ENCODE assay signal across 19 cellular contexts in the genomic region with DNA sequence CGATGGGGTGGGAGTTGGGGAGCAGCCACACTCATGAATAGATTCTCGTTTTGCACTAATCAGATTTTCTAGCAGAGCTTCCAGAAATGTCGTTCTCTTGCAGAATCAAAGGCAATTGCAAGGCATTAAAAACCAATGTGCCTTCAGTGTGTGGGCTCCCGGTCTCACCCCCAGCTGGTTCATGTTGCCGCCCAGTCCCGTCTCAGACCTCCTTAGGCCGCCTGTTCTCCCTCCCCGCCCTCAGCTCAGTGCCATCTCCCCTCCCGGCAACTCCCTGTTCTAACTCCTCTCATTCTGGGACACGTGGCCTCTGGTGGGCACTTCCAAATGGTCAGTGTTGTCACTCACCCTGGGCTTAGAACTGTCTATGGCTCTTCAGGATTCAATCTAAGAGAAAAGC. TPM values are rescaled to one million over a fixed set of nuclear protein-coding genes. Genes with fewer than 3 reads are reported as not detected.
DNase-seq lines count a peak whose midpoint lies in the region; ATAC-seq and TF ChIP-seq lines count a peak whose summit lies in the region.
"Had no signal": no experiment of that assay in that cellular context is flagged by ENCODE, and none has a peak within 500 bp of the region (broad histone marks: within the 10 kb centered on the region; RNA-seq: fewer than 3 reads in every experiment).

No MANE protein-coding gene starts in this region.

- H3K4me3 ChIP-seq in H7 (ENCODE audit: insufficient read depth, low read depth, low read length) (no peak overlapping the region), osteoblast (ENCODE audit: insufficient read depth, low read length) (no peak overlapping the region)
- H3K4me3 ChIP-seq: GM23338 had no signal

- H3K4me1 ChIP-seq in osteoblast (ENCODE audit: insufficient read depth, low read length), result no peaks in the 10 kb centered on the region
- H3K4me1 ChIP-seq: BE2C had no signal

- no peaks in the 10 kb centered on the region for H3K79me2 ChIP-seq in osteoblast (ENCODE audit: insufficient read depth, low read length)

- no peak overlapping the region for H3K27ac ChIP-seq in osteoblast (ENCODE audit: low read depth, low read length)

- no peak overlapping the region for H2AFZ ChIP-seq in osteoblast (ENCODE audit: low read length)
- H2AFZ ChIP-seq: GM23338 had no signal

- peaks cover 4% of the 10 kb centered on the region for H3K9me3 Mint-ChIP-seq in activated CD4-positive, alpha-beta memory T cell treated with anti-CD3 and anti-CD28 coated beads, Interleukin-2, amount 10 ng/mL, durations not matched to agents 7 days and 5 days

- no peaks in the 10 kb centered on the region for H3K4me1 Mint-ChIP-seq in activated CD4-positive, alpha-beta memory T cell treated with anti-CD3 and anti-CD28 coated beads, Interleukin-2, amount 10 ng/mL, durations not matched to agents 7 days and 5 days
- H3K4me1 Mint-ChIP-seq: CD8-positive, alpha-beta memory T cell; GM23338 had no signal

- no peak overlapping the region for H3K4me3 Mint-ChIP-seq in activated CD4-positive, alpha-beta memory T cell treated with anti-CD3 and anti-CD28 coated beads, Interleukin-2, amount 10 ng/mL, durations not matched to agents 7 days and 5 days
- H3K4me3 Mint-ChIP-seq: CD4-positive, CD25-positive, alpha-beta regulatory T cell; CD8-positive, alpha-beta memory T cell; GM23338; HFFc6 had no signal

- H3K9me3 ChIP-seq in osteoblast (ENCODE audit: low read depth, low read length), result no peaks in the 10 kb centered on the region
- H3K9me3 ChIP-seq: BE2C had no signal

- intact Hi-C loops in left ventricle myocardium superior (cut with micrococcal nuclease) (no loop called here), left cardiac atrium (cut with DNase I) (no loop called here)

- H3K27me3 Mint-ChIP-seq in activated CD4-positive, alpha-beta memory T cell treated with anti-CD3 and anti-CD28 coated beads, Interleukin-2, amount 10 ng/mL, durations not matched to agents 7 days and 5 days, result no peaks in the 10 kb centered on the region
- H3K27me3 Mint-ChIP-seq: CD4-positive, CD25-positive, alpha-beta regulatory T cell had no signal

- ATAC-seq in left ventricle myocardium superior (no peak), left cardiac atrium (no peak)
- ATAC-seq: GM23338, HCT116 had no signal

- no peak for TF ChIP-seq CTCF in osteoblast (IDR thresholded peaks at IDR 0.05; ENCODE audit: extremely low read depth, low read depth, low read length)

- no peaks in the 10 kb centered on the region for H4K20me1 ChIP-seq in osteoblast (ENCODE audit: insufficient read depth, low read length)

- H3K4me2 ChIP-seq in osteoblast (ENCODE audit: insufficient read depth, low read length), result no peak overlapping the region
- H3K4me2 ChIP-seq: GM23338 had no signal

- H3K36me3 ChIP-seq in H7 (replicated peaks; ENCODE audit: control insufficient read depth, insufficient read depth, low read length) (no peaks in the 10 kb centered on the region), osteoblast (ENCODE audit: insufficient read depth, low read length) (no peaks in the 10 kb centered on the region)
- H3K36me3 ChIP-seq: BE2C had no signal

- no peak overlapping the region for H3K27ac Mint-ChIP-seq in activated CD4-positive, alpha-beta memory T cell treated with anti-CD3 and anti-CD28 coated beads, Interleukin-2, amount 10 ng/mL, durations not matched to agents 7 days and 5 days
- H3K27ac Mint-ChIP-seq: CD8-positive, alpha-beta memory T cell; GM23338; HFFc6 had no signal

- no peaks in the 10 kb centered on the region for H3K36me3 Mint-ChIP-seq in activated CD4-positive, alpha-beta memory T cell treated with anti-CD3 and anti-CD28 coated beads, Interleukin-2, amount 10 ng/mL, durations not matched to agents 7 days and 5 days (ENCODE audit: low read depth)

- POLR2A ChIA-PET in activated CD4-positive, alpha-beta memory T cell treated with anti-CD3 and anti-CD28 coated beads, Interleukin-2, amount 10 ng/mL, durations not matched to agents 7 days and 5 days (lab: Charles Lee), result no interaction called here

- H3K27me3 ChIP-seq in H7 (ENCODE audit: control insufficient read depth, insufficient read depth, low read length) (no peaks in the 10 kb centered on the region), osteoblast (ENCODE audit: insufficient read depth, low read length) (peaks cover 33% of the 10 kb centered on the region)
- H3K27me3 ChIP-seq: BE2C had no signal

- peak; percentile 12 for DNase-seq in left ventricle myocardium superior
- no peak for DNase-seq in left cardiac atrium
- DNase-seq in H7, result peak; percentile 45
- DNase-seq in left kidney (ENCODE audit: low read depth, low spot score), result peak; percentile 44
- peak; percentile 68 for DNase-seq in osteoblast (ENCODE audit: insufficient read length, low spot score, missing footprints)
- DNase-seq in activated CD4-positive, alpha-beta memory T cell treated with anti-CD3 and anti-CD28 coated beads, Interleukin-2, amount 10 ng/mL, durations not matched to agents 7 days and 5 days, result no peak
- DNase-seq in activated effector memory CD4-positive, alpha-beta T cell treated with anti-CD3 and anti-CD28 coated beads, Interleukin-2, amount 50 U/mL, for 16 hours, result no peak
- no peak for DNase-seq in stimulated activated CD4-positive, alpha-beta T cell treated with anti-CD3 and anti-CD28 coated beads, Interleukin-4, amount 100 ng/mL, for 24 hours
- DNase-seq: ACHN; BE2C; C1 segment of cervical spinal cord; CD4-positive, CD25-positive, alpha-beta regulatory T cell; CD8-positive, alpha-beta memory T cell; COR-L47; GDM1; HFFc6; IMR-90 had no signal

- CTCF ChIA-PET in activated CD4-positive, alpha-beta memory T cell treated with anti-CD3 and anti-CD28 coated beads, Interleukin-2, amount 10 ng/mL, durations not matched to agents 7 days and 5 days (lab: Charles Lee), result no interaction called here

RNA-seq across cellular contexts. Expression of gene SMIM38, which starts 42.5 kb away (rescaled TPM):
- total RNA-seq in left ventricle myocardium superior (not detected), left cardiac atrium (under 1 TPM in 1 of 2 donors, not detected in 1; 0.18 TPM), osteoblast (under 0.01 and 0.29 TPM in 2 replicates)
- 0.28 and 0.67 TPM in 2 replicates for total RNA-seq in H7 (2014; rRNA removed; shearing (Covaris generic))
- total RNA-seq in activated CD4-positive, alpha-beta memory T cell treated with anti-CD3 and anti-CD28 coated beads, Interleukin-2, amount 10 ng/mL, durations not matched to agents 7 days and 5 days, result under 1 TPM; 0.13 to 0.18 TPM
- total RNA-seq: HFFc6 had no signal

Comparison
In these comparisons a context has a peak if more than half of its experiments do, and no peak if none do; other contexts are left out.
1. DNase-seq: peak in left ventricle myocardium superior (single experiment), H7 (single experiment), left kidney (single experiment) and osteoblast (single experiment); none in left cardiac atrium (single experiment), activated CD4-positive, alpha-beta memory T cell treated with anti-CD3 and anti-CD28 coated beads, Interleukin-2, amount 10 ng/mL, durations not matched to agents 7 days and 5 days (single experiment), activated effector memory CD4-positive, alpha-beta T cell treated with anti-CD3 and anti-CD28 coated beads, Interleukin-2, amount 50 U/mL, for 16 hours (single experiment) and stimulated activated CD4-positive, alpha-beta T cell treated with anti-CD3 and anti-CD28 coated beads, Interleukin-4, amount 100 ng/mL, for 24 hours (single experiment).